10 cellular contexts compared by ENCODE assay signal in the genomic region with DNA sequence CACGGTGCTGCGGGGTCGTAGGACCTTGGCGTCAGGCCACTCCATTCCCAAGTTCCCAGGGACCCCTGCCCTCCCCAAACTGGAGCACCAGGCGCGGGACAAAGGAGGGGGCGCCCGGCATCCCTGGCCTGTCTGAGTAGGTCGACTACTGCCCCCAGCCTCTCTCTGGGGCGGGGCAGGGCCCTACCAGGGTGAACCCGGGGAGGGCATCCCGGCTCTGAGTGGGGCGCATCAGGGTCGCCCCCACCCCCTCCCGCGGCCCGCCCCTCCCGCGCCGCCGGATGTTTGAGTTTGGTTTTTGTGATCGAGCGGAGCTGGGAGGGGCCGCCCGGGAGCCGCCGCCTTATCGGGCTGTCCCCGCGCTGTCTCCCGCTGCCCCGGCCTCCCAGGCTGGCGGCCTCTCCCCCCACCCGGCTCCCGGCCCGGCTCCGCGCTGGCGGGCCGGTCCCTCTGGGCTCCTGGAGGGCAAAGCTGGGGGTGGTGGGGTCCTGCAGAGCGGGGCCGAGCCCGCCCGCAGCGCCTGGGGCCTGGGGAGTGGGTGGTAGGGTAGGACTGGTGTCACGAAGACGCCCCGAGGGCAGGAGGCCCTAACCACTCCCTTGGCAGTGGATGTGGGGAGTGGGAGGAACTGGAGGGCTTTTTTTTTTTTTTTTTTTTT. TPM values are rescaled to one million over a fixed set of nuclear protein-coding genes. Genes with fewer than 3 reads are reported as not detected.
DNase-seq lines count a peak whose midpoint lies in the region; ATAC-seq and TF ChIP-seq lines count a peak whose summit lies in the region.
"Had no signal": no experiment of that assay in that cellular context is flagged by ENCODE, and none has a peak within 500 bp of the region (broad histone marks: within the 10 kb centered on the region; RNA-seq: fewer than 3 reads in every experiment).

No MANE protein-coding gene starts in this region.

- no peaks in the 10 kb centered on the region for H3K9me3 ChIP-seq in subcutaneous abdominal adipose tissue (ENCODE audit: control insufficient read depth in 5 of 5, low read length in 5 of 5)
- H3K9me3 ChIP-seq: A549 had no signal

- H3K9ac ChIP-seq in subcutaneous abdominal adipose tissue (ENCODE audit: low read length in 5 of 5) = peak overlapping the region in 3 of 5 donors; percentile 53 to 71 (median 62)

- H3K4me3 ChIP-seq in subcutaneous abdominal adipose tissue (ENCODE audit: low read depth in 1 of 5, low read length in 5 of 5) (peak overlapping the region in 3 of 5 donors; percentile 18 to 58 (median 36)), dorsolateral prefrontal cortex (peak overlapping the region in 15 of 59 donors; percentile 10 to 39 (median 24))
- H3K4me3 ChIP-seq: A549 had no signal

- peaks cover 4 to 55% (median 41%) of the 10 kb centered on the region in 5 donors for H3K4me1 ChIP-seq in subcutaneous abdominal adipose tissue (ENCODE audit: control insufficient read depth in 5 of 5, insufficient read depth in 5 of 5, low read length in 5 of 5)

- intact Hi-C loops in activated CD4-positive, alpha-beta T cell treated with anti-CD3 and anti-CD28 coated beads, Interleukin-2, amount 10 ng/mL, durations not matched to agents 24 days and 14 days (cut with micrococcal nuclease) = loop anchor here (5.0 kb wide), 1 partner anchor 47 kb away; a partner anchor contains a TSS
- intact Hi-C loops in dorsolateral prefrontal cortex (cut with DNase I) = no loop called here

- peaks cover 9% of the 10 kb centered on the region for H3K27me3 Mint-ChIP-seq in activated CD4-positive, alpha-beta T cell treated with anti-CD3 and anti-CD28 coated beads, Interleukin-2, amount 10 ng/mL, durations not matched to agents 24 days and 14 days
- H3K27me3 Mint-ChIP-seq in activated naive CD8-positive, alpha-beta T cell treated with anti-CD3 and anti-CD28 coated beads, Interleukin-2, amount 50 U/mL, for 24 hours = peaks cover 20% of the 10 kb centered on the region

- DNase-seq in activated CD4-positive, alpha-beta T cell treated with anti-CD3 and anti-CD28 coated beads, Interleukin-2, amount 10 ng/mL, durations not matched to agents 24 days and 14 days = peak; percentile 85
- no peak for DNase-seq in activated CD4-positive, alpha-beta T cell treated with anti-CD3 and anti-CD28 coated beads for 4 hours
- DNase-seq in activated naive CD8-positive, alpha-beta T cell treated with anti-CD3 and anti-CD28 coated beads, Interleukin-2, amount 50 U/mL, for 24 hours = peak; percentile 16
- no peak for DNase-seq in ACHN
- DNase-seq in dorsolateral prefrontal cortex = no peak
- no peak for DNase-seq in NCI-H1092 (lab: John Stamatoyannopoulos, UW)
- DNase-seq: NCI-H2171 treated with DMSO at 0.1 percent for 48 hours had no signal

- no peak overlapping the region for H3K27ac Mint-ChIP-seq in activated CD4-positive, alpha-beta T cell treated with anti-CD3 and anti-CD28 coated beads, Interleukin-2, amount 10 ng/mL, durations not matched to agents 24 days and 14 days
- H3K27ac Mint-ChIP-seq in activated naive CD8-positive, alpha-beta T cell treated with anti-CD3 and anti-CD28 coated beads, Interleukin-2, amount 50 U/mL, for 24 hours = no peak overlapping the region

- H3K36me3 ChIP-seq in subcutaneous abdominal adipose tissue (ENCODE audit: control insufficient read depth in 5 of 5, insufficient read depth in 5 of 5, low read length in 5 of 5) = no peaks in the 10 kb centered on the region

- H3K36me3 Mint-ChIP-seq in activated CD4-positive, alpha-beta T cell treated with anti-CD3 and anti-CD28 coated beads, Interleukin-2, amount 10 ng/mL, durations not matched to agents 24 days and 14 days (ENCODE audit: low read depth) = no peaks in the 10 kb centered on the region
- H3K36me3 Mint-ChIP-seq in activated naive CD8-positive, alpha-beta T cell treated with anti-CD3 and anti-CD28 coated beads, Interleukin-2, amount 50 U/mL, for 24 hours (ENCODE audit: low read depth) = no peaks in the 10 kb centered on the region

- H3K4me1 Mint-ChIP-seq in activated CD4-positive, alpha-beta T cell treated with anti-CD3 and anti-CD28 coated beads, Interleukin-2, amount 10 ng/mL, durations not matched to agents 24 days and 14 days = peaks cover 9% of the 10 kb centered on the region
- H3K4me1 Mint-ChIP-seq in activated naive CD8-positive, alpha-beta T cell treated with anti-CD3 and anti-CD28 coated beads, Interleukin-2, amount 50 U/mL, for 24 hours = peaks cover 7% of the 10 kb centered on the region

- in situ Hi-C loops in ACHN (cut with HindIII; ENCODE audit: low pct_ligation_motif_present, low pct_unique_long_range_greater_than_20kb, low sequenced_read_pairs) = no loop called here

- no peaks in the 10 kb centered on the region for H3K9me3 Mint-ChIP-seq in activated CD4-positive, alpha-beta T cell treated with anti-CD3 and anti-CD28 coated beads, Interleukin-2, amount 10 ng/mL, durations not matched to agents 24 days and 14 days
- no peaks in the 10 kb centered on the region for H3K9me3 Mint-ChIP-seq in activated naive CD8-positive, alpha-beta T cell treated with anti-CD3 and anti-CD28 coated beads, Interleukin-2, amount 50 U/mL, for 24 hours

- H3K27me3 ChIP-seq in layer of hippocampus (ENCODE audit: control insufficient read depth, insufficient read depth, low read length) = no peaks in the 10 kb centered on the region
- H3K27me3 ChIP-seq in subcutaneous abdominal adipose tissue (ENCODE audit: control insufficient read depth in 5 of 5, insufficient read depth in 4 of 5, low read length in 5 of 5) = no peaks in the 10 kb centered on the region
- H3K27me3 ChIP-seq in dorsolateral prefrontal cortex = peaks cover 0 to 27% (median 9%) of the 10 kb centered on the region in 45 donors

- ATAC-seq in activated naive CD8-positive, alpha-beta T cell treated with anti-CD3 and anti-CD28 coated beads, Interleukin-2, amount 50 U/mL, for 24 hours = no peak
- ATAC-seq: A549 had no signal

- H3K27ac ChIP-seq in layer of hippocampus (ENCODE audit: low read depth, low read length) (peak overlapping the region; percentile 16), subcutaneous abdominal adipose tissue (ENCODE audit: low read depth, low read length) (no peak overlapping the region), dorsolateral prefrontal cortex (peak overlapping the region in 19 of 59 donors; percentile 0 to 71 (median 48))
- H3K27ac ChIP-seq: A549 had no signal

- H3K4me3 Mint-ChIP-seq in activated CD4-positive, alpha-beta T cell treated with anti-CD3 and anti-CD28 coated beads, Interleukin-2, amount 10 ng/mL, durations not matched to agents 24 days and 14 days = peak overlapping the region; percentile 66
- H3K4me3 Mint-ChIP-seq in activated naive CD8-positive, alpha-beta T cell treated with anti-CD3 and anti-CD28 coated beads, Interleukin-2, amount 50 U/mL, for 24 hours = peak overlapping the region; percentile 26

- TF ChIP-seq CTCF in dorsolateral prefrontal cortex (IDR thresholded peaks at IDR 0.05 in 54 of 56, conservative IDR thresholded peaks at IDR 0.05 in 2 of 56; ENCODE audit: low read depth in 1 of 56, partially characterized antibody in 56 of 56) = no peak

RNA-seq across cellular contexts. Expression of a gene that starts 47.2 kb away (rescaled TPM):
- total RNA-seq in activated CD4-positive, alpha-beta T cell treated with anti-CD3 and anti-CD28 coated beads, Interleukin-2, amount 10 ng/mL, durations not matched to agents 24 days and 14 days = 0.19 and 0.40 TPM in 2 replicates
- 10 to 100 TPM in 55 of 120 experiments, 1 to 10 TPM in 65; 2.4 to 31.5 (median 9.5) TPM for total RNA-seq in dorsolateral prefrontal cortex

Comparison
In these comparisons a context has a peak if more than half of its experiments do, and no peak if none do; other contexts are left out.
1. DNase-seq: peak in activated CD4-positive, alpha-beta T cell treated with anti-CD3 and anti-CD28 coated beads, Interleukin-2, amount 10 ng/mL, durations not matched to agents 24 days and 14 days (single experiment) and activated naive CD8-positive, alpha-beta T cell treated with anti-CD3 and anti-CD28 coated beads, Interleukin-2, amount 50 U/mL, for 24 hours (single experiment); none in activated CD4-positive, alpha-beta T cell treated with anti-CD3 and anti-CD28 coated beads for 4 hours (0 of 2), ACHN (single experiment), dorsolateral prefrontal cortex (0 of 10) and NCI-H1092 (single experiment).